30 cellular contexts compared by ENCODE assay signal in genomic region chr20:56731496-56731895, GRCh38.
"Had no signal": no experiment of that assay in that cellular context is flagged by ENCODE, and none has a peak within 500 bp of the region (broad histone marks: within the 10 kb centered on the region; RNA-seq: fewer than 3 reads in every experiment).

No MANE protein-coding gene starts in this region.

- H3K4me3 Mint-ChIP-seq: activated B cell treated with CpG ODN at 0.5 μM for 24 hours; activated CD8-positive, alpha-beta T cell treated with anti-CD3 and anti-CD28 coated beads for 36 hours; activated naive CD8-positive, alpha-beta T cell; activated T-cell treated with anti-CD3 and anti-CD28 coated beads, Interleukin-2, amount 50 U/mL, for 4 hours; activated T-helper 17 cell treated with anti-CD3 and anti-CD28 coated beads, Interleukin-2, amount 50 U/mL, for 72 hours; effector memory CD8-positive, alpha-beta T cell; T-helper 17 cell; T-helper 2 cell treated with Interferon-gamma antibody and Interleukin-4, amounts not matched to agents 5 μg/mL and 100 μg/mL, for 36 hours had no signal

- H3K27me3 ChIP-seq: body of pancreas, foreskin keratinocyte had no signal

- H3K4me1 Mint-ChIP-seq: activated B cell treated with CpG ODN at 0.5 μM for 24 hours; activated T-helper 17 cell treated with anti-CD3 and anti-CD28 coated beads, Interleukin-2, amount 50 U/mL, for 72 hours; T-helper 17 cell had no signal

- H3K27ac Mint-ChIP-seq: activated B cell treated with CpG ODN at 0.5 μM for 24 hours; activated CD8-positive, alpha-beta T cell treated with anti-CD3 and anti-CD28 coated beads for 36 hours; activated naive CD8-positive, alpha-beta T cell; activated T-helper 17 cell treated with anti-CD3 and anti-CD28 coated beads, Interleukin-2, amount 50 U/mL, for 72 hours; effector memory CD8-positive, alpha-beta T cell; T-helper 17 cell; T-helper 2 cell treated with Interferon-gamma antibody and Interleukin-4, amounts not matched to agents 5 μg/mL and 100 μg/mL, for 36 hours had no signal

- DNase-seq: activated B cell treated with CpG ODN at 0.5 μM for 24 hours; activated CD4-positive, alpha-beta T cell treated with anti-CD3 and anti-CD28 coated beads for 48 hours; activated CD4-positive, alpha-beta T cell treated with anti-CD3 and anti-CD28 coated beads, Interleukin-2, amount 50 U/mL, for 1 hour; activated CD4-positive, alpha-beta T cell treated with anti-CD3 and anti-CD28 coated beads, Interleukin-2, amount 50 U/mL, for 48 hours; activated CD8-positive, alpha-beta memory T cell treated with anti-CD3 and anti-CD28 coated beads for 24 hours; activated CD8-positive, alpha-beta T cell treated with anti-CD3 and anti-CD28 coated beads for 36 hours; activated effector memory CD4-positive, alpha-beta T cell treated with Interleukin-2 at 50 U/mL for 16 hours; activated gamma-delta T cell treated with Interleukin-2 at 50 U/mL for 16 hours; activated naive CD4-positive, alpha-beta T cell treated with anti-CD3 and anti-CD28 coated beads, Interleukin-2, amount 50 U/mL, for 16 hours; activated naive CD4-positive, alpha-beta T cell treated with Interleukin-2 at 50 U/mL for 16 hours; activated T-cell treated with anti-CD3 and anti-CD28 coated beads, Interleukin-2, amount 50 U/mL, for 4 hours; amygdala; body of pancreas; cortex of kidney; dermis blood vessel endothelial cell; effector CD4-positive, alpha-beta T cell; effector memory CD8-positive, alpha-beta T cell; erythroblast; foreskin keratinocyte; T-helper 1 cell; T-helper 17 cell; T1000; WERI-Rb-1 had no signal

- ATAC-seq: activated CD4-positive, CD25-positive, alpha-beta regulatory T cell treated with anti-CD3 and anti-CD28 coated beads, Interleukin-2, amount 50 U/mL, for 24 hours; activated CD8-positive, alpha-beta T cell treated with anti-CD3 and anti-CD28 coated beads for 36 hours; activated T-cell treated with anti-CD3 and anti-CD28 coated beads, Interleukin-2, amount 50 U/mL, for 4 hours; activated T-helper 17 cell treated with anti-CD3 and anti-CD28 coated beads, Interleukin-2, amount 50 U/mL, for 72 hours; body of pancreas; effector memory CD8-positive, alpha-beta T cell; foreskin keratinocyte; gastroesophageal sphincter; T-helper 17 cell had no signal

- H3K4me1 ChIP-seq: foreskin keratinocyte, gastroesophageal sphincter had no signal

- H3K9me3 Mint-ChIP-seq: activated B cell treated with CpG ODN at 0.5 μM for 24 hours; activated CD8-positive, alpha-beta T cell treated with anti-CD3 and anti-CD28 coated beads for 36 hours; activated T-cell treated with anti-CD3 and anti-CD28 coated beads, Interleukin-2, amount 50 U/mL, for 4 hours; activated T-helper 17 cell treated with anti-CD3 and anti-CD28 coated beads, Interleukin-2, amount 50 U/mL, for 72 hours; effector memory CD8-positive, alpha-beta T cell; T-helper 2 cell treated with Interferon-gamma antibody and Interleukin-4, amounts not matched to agents 5 μg/mL and 100 μg/mL, for 36 hours had no signal

- FAIRE-seq: colon had no signal

- H3K27ac ChIP-seq: body of pancreas, esophagus muscularis mucosa, foreskin keratinocyte, gastroesophageal sphincter, WERI-Rb-1 had no signal

- H3K9me3 ChIP-seq: body of pancreas, esophagus muscularis mucosa, gastroesophageal sphincter had no signal

- H3K4me3 ChIP-seq: body of pancreas, esophagus muscularis mucosa, gastroesophageal sphincter had no signal

- H3K36me3 ChIP-seq: esophagus muscularis mucosa, gastroesophageal sphincter, WERI-Rb-1 had no signal

- H3K36me3 Mint-ChIP-seq: activated naive CD8-positive, alpha-beta T cell had no signal
